ENCODE assay signal across 9 cellular contexts in genomic region chr16:11639925-11640899, GRCh38. TPM values are rescaled to one million over a fixed set of nuclear protein-coding genes. Genes with fewer than 3 reads are reported as not detected.
DNase-seq lines count a peak whose midpoint lies in the region; ATAC-seq and TF ChIP-seq lines count a peak whose summit lies in the region.
"Had no signal": no experiment of that assay in that cellular context is flagged by ENCODE, and none has a peak within 500 bp of the region (broad histone marks: within the 10 kb centered on the region; RNA-seq: fewer than 3 reads in every experiment).

No MANE protein-coding gene starts in this region.

- H3K27ac ChIP-seq in heart left ventricle (peak overlapping the region; percentile 69 to 95 (median 88)), trophoblast cell (ENCODE audit: low read depth, low read length) (peak overlapping the region; percentile 12)

- no peak overlapping the region for H3K18ac ChIP-seq in trophoblast cell (ENCODE audit: low read length)

- H2BK120ac ChIP-seq in trophoblast cell (ENCODE audit: insufficient read depth, low read length, poor library complexity): no peak overlapping the region

- H3K23ac ChIP-seq in trophoblast cell (ENCODE audit: low read length): no peak overlapping the region

- H3K27me3 Mint-ChIP-seq in activated naive CD4-positive, alpha-beta T cell treated with anti-CD3 and anti-CD28 coated beads, Interleukin-2, amount 10 ng/mL, durations not matched to agents 7 days and 5 days: peaks cover 43% of the 10 kb centered on the region

- H4K91ac ChIP-seq in trophoblast cell (ENCODE audit: low read depth, low read length): peak overlapping the region; percentile 56

- no peak overlapping the region for H2AFZ ChIP-seq in trophoblast cell (ENCODE audit: insufficient read depth, low read length, poor library complexity)

- H3K9me3 ChIP-seq in heart left ventricle: no peaks in the 10 kb centered on the region
- no peaks in the 10 kb centered on the region for H3K9me3 ChIP-seq in trophoblast cell (ENCODE audit: insufficient read depth, low read depth, low read length)

- no peak overlapping the region for H3K4me2 ChIP-seq in trophoblast cell (ENCODE audit: low read length)

- no peak overlapping the region for H2AK5ac ChIP-seq in trophoblast cell (ENCODE audit: low read length)

- H3K36me3 Mint-ChIP-seq in activated naive CD4-positive, alpha-beta T cell treated with anti-CD3 and anti-CD28 coated beads, Interleukin-2, amount 10 ng/mL, durations not matched to agents 7 days and 5 days: no peaks in the 10 kb centered on the region
- H3K36me3 Mint-ChIP-seq: memory B cell had no signal

- TF ChIP-seq POLR2A in heart left ventricle (IDR thresholded peaks at IDR 0.05): peak in 1 of 2 donors; percentile 36

- DNase-seq in DMS 273 (lab: John Stamatoyannopoulos, UW; ENCODE audit: unreplicated experiment): peak; percentile 96
- peak; percentile 64 for DNase-seq in NCI-H1694 treated with DMSO at 0.1 percent for 48 hours (lab: John Stamatoyannopoulos, UW)
- peak; percentile 96 for DNase-seq in amniotic stem cell (lab: John Stamatoyannopoulos, UW)
- DNase-seq in heart left ventricle: peak; percentile 80 to 94 (median 85)
- DNase-seq in trophoblast cell: peak; percentile 98 to 99
- no peak for DNase-seq in NAMALWA (ENCODE audit: low spot score)
- DNase-seq in activated naive CD4-positive, alpha-beta T cell treated with anti-CD3 and anti-CD28 coated beads, Interleukin-2, amount 10 ng/mL, durations not matched to agents 7 days and 5 days: no peak
- DNase-seq in GM19238 (ENCODE audit: insufficient read length, low spot score): no peak

- H3K27ac Mint-ChIP-seq in activated naive CD4-positive, alpha-beta T cell treated with anti-CD3 and anti-CD28 coated beads, Interleukin-2, amount 10 ng/mL, durations not matched to agents 7 days and 5 days: no peak overlapping the region
- H3K27ac Mint-ChIP-seq: memory B cell had no signal

- no peaks in the 10 kb centered on the region for H3K79me2 ChIP-seq in trophoblast cell (ENCODE audit: control insufficient read depth, insufficient read depth, low read length, poor library complexity)

- no peak overlapping the region for H3K4me3 Mint-ChIP-seq in activated naive CD4-positive, alpha-beta T cell treated with anti-CD3 and anti-CD28 coated beads, Interleukin-2, amount 10 ng/mL, durations not matched to agents 7 days and 5 days
- H3K4me3 Mint-ChIP-seq: memory B cell had no signal

- peak overlapping the region; percentile 9 for H3K14ac ChIP-seq in trophoblast cell (ENCODE audit: low read length)

- H3K36me3 ChIP-seq in heart left ventricle (no peaks in the 10 kb centered on the region), trophoblast cell (ENCODE audit: control insufficient read depth in 1 of 2, insufficient read depth in 2 of 2, low read length in 2 of 2) (no peaks in the 10 kb centered on the region)

- H3K9ac ChIP-seq in trophoblast cell (ENCODE audit: low read length): no peak overlapping the region

- H3K27me3 ChIP-seq in heart left ventricle: no peaks in the 10 kb centered on the region
- H3K27me3 ChIP-seq in trophoblast cell (ENCODE audit: insufficient read depth, low read length): no peaks in the 10 kb centered on the region

- H2BK12ac ChIP-seq in trophoblast cell (ENCODE audit: low read length): no peak overlapping the region

- H3K4me3 ChIP-seq in heart left ventricle: no peak overlapping the region
- H3K4me3 ChIP-seq in trophoblast cell (ENCODE audit: low read depth, low read length): no peak overlapping the region

- peak; percentile 91 to 96 (median 94) for ATAC-seq in heart left ventricle

- no peak for TF ChIP-seq CTCF in heart left ventricle (IDR thresholded peaks at IDR 0.05)

- H3K4me1 Mint-ChIP-seq in activated naive CD4-positive, alpha-beta T cell treated with anti-CD3 and anti-CD28 coated beads, Interleukin-2, amount 10 ng/mL, durations not matched to agents 7 days and 5 days: peaks cover 20% of the 10 kb centered on the region

- CTCF ChIA-PET in activated naive CD4-positive, alpha-beta T cell treated with anti-CD3 and anti-CD28 coated beads, Interleukin-2, amount 10 ng/mL, durations not matched to agents 7 days and 5 days (lab: Charles Lee): interaction anchor here (0.8 to 6.8 kb wide), 17 partner anchors 9 to 676 kb away, joined by 3 to 106 read pairs (median 3); no protein-coding TSS in a partner anchor

- no peak overlapping the region for H3K4ac ChIP-seq in trophoblast cell (ENCODE audit: low read depth, low read length)

- no peak overlapping the region for H4K8ac ChIP-seq in trophoblast cell (ENCODE audit: low read depth, low read length)

- peaks cover 0 to 22% (median 14%) of the 10 kb centered on the region in 12 donors for H3K4me1 ChIP-seq in heart left ventricle
- peaks cover 8 to 24% of the 10 kb centered on the region in 2 experiments for H3K4me1 ChIP-seq in trophoblast cell (ENCODE audit: control insufficient read depth in 1 of 2, insufficient read depth in 2 of 2, low read length in 2 of 2)

- H3K79me1 ChIP-seq in trophoblast cell (ENCODE audit: low read length): peaks cover 8% of the 10 kb centered on the region

- no peak overlapping the region for H4K12ac ChIP-seq in trophoblast cell (ENCODE audit: low read depth, low read length)

- peak overlapping the region; percentile 37 for H2BK5ac ChIP-seq in trophoblast cell (ENCODE audit: low read depth, low read length, poor library complexity)

- no peaks in the 10 kb centered on the region for H3K9me3 Mint-ChIP-seq in activated naive CD4-positive, alpha-beta T cell treated with anti-CD3 and anti-CD28 coated beads, Interleukin-2, amount 10 ng/mL, durations not matched to agents 7 days and 5 days
- H3K9me3 Mint-ChIP-seq: memory B cell had no signal

- intact Hi-C loops in heart left ventricle (cut with DNase I): loop anchor here (2.0 to 10.0 kb wide), 17 partner anchors 53 to 243 kb away; partner anchors contain the start of gene LITAF (in 5 of the 10)

- 42 to 48% (median 44%) methylated on average over 21 to 25 of the region's 25 CpGs for WGBS in heart left ventricle, 4 donors
- WGBS in trophoblast cell (ENCODE audit: extremely low coverage, insufficient coverage, insufficient read length): no CpG with 5 or more reads among the region's 25 CpGs

RNA-seq across cellular contexts. Expression of gene SNN, which starts 28.0 kb away (rescaled TPM):
- 10 to 100 TPM; 17.0 to 60.0 (median 36.4) TPM for total RNA-seq in heart left ventricle
- polyA plus RNA-seq in heart left ventricle: 10 to 100 TPM; 12.5 to 38.4 TPM
- 29.9 and 30.4 TPM in 2 replicates for polyA plus RNA-seq in trophoblast cell (2013)

RNA-seq across cellular contexts. Expression of gene LITAF, which starts 53.5 kb away (rescaled TPM):
- 100 to 1,000 TPM in 1 of 9 donors, 10 to 100 TPM in 8; 34.1 to 133 (median 54.0) TPM for total RNA-seq in heart left ventricle
- 10 to 100 TPM; 12.2 to 32.5 TPM for polyA plus RNA-seq in heart left ventricle
- polyA plus RNA-seq in trophoblast cell (2013): 110 and 113 TPM in 2 replicates

Comparison
In these comparisons a context has a peak if more than half of its experiments do, and no peak if none do; other contexts are left out.
1. DNase-seq: peak in DMS 273 (single experiment), NCI-H1694 treated with DMSO at 0.1 percent for 48 hours (single experiment), amniotic stem cell (single experiment), heart left ventricle (5 of 5) and trophoblast cell (2 of 2); none in NAMALWA (single experiment), activated naive CD4-positive, alpha-beta T cell treated with anti-CD3 and anti-CD28 coated beads, Interleukin-2, amount 10 ng/mL, durations not matched to agents 7 days and 5 days (single experiment) and GM19238 (single experiment).